In the genomic region with DNA sequence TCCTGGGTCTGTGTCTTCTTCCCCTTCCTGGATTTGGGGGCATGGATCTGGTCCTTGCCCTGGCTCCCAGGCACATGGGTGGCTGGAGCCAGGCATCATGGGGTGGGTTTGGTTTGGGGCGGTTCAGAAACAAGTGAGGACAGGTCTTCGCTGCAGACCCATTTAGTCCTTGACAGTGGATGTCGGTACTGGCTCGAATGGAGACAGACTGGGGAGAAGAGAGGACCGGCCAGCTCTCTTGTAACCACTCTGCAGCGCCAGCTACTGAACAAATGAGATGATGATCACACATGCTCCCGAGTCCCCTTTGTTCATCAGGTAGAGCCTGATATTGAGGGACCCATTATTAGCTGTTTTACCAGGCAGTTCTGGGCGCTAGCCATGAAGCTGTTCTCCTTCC, we compare ENCODE assay signal across 14 cellular contexts.
DNase-seq lines count a peak whose midpoint lies in the region; ATAC-seq, FAIRE-seq and TF ChIP-seq lines count a peak whose summit lies in the region.
"Had no signal": no experiment of that assay in that cellular context is flagged by ENCODE, and none has a peak within 500 bp of the region (broad histone marks: within the 10 kb centered on the region; RNA-seq: fewer than 3 reads in every experiment).

No MANE protein-coding gene starts in this region.

- H3K9me3 ChIP-seq in SJCRH30 (replicated peaks), result no peaks in the 10 kb centered on the region
- no peaks in the 10 kb centered on the region for H3K9me3 ChIP-seq in H1 (ENCODE audit: insufficient read depth in 2 of 2, low read depth in 1 of 2, low read length in 1 of 2)

- no peak for TF ChIP-seq POLR2A in H1 (IDR thresholded peaks at IDR 0.05; ENCODE audit: control extremely low read depth in 1 of 2, low read depth in 2 of 2, low read length in 2 of 2)

- H4K20me1 ChIP-seq in H1 (replicated peaks in 1 of 2; ENCODE audit: control insufficient read depth in 1 of 2, insufficient read depth in 2 of 2, low read length in 2 of 2), result peaks cover 7 to 17% of the 10 kb centered on the region in 2 experiments

- H2BK20ac ChIP-seq in H1 (ENCODE audit: low read length), result no peak overlapping the region

- no peak overlapping the region for H3K56ac ChIP-seq in H1 (replicated peaks; ENCODE audit: insufficient read length, low read depth, low read length)

- H3K27ac ChIP-seq in SJCRH30 (peak overlapping the region; percentile 67), H1 (ENCODE audit: low read depth, low read length) (no peak overlapping the region)

- ATAC-seq in sciatic nerve (no peak), HG02610 (IDR thresholded peaks at IDR 0.05; ENCODE audit: unreplicated experiment) (no peak)
- ATAC-seq: K562 had no signal

- H3K27me3 ChIP-seq in H7 (ENCODE audit: control insufficient read depth, insufficient read depth, low read length) (no peaks in the 10 kb centered on the region), SJCRH30 (no peaks in the 10 kb centered on the region), H1 (replicated peaks in 1 of 4; ENCODE audit: control insufficient read depth in 3 of 4, extremely low read depth in 1 of 4, insufficient read depth in 3 of 4, low read length in 3 of 4) (no peaks in the 10 kb centered on the region; a peak in 1 of 7 replicates)

- no peak overlapping the region for H4K91ac ChIP-seq in H1 (replicated peaks; ENCODE audit: insufficient read length, low read length)

- peak; percentile 29 for DNase-seq in H7
- DNase-seq in SJCRH30, result no peak
- DNase-seq in H1 (ENCODE audit: low read depth in 1 of 2, low spot score in 2 of 2), result no peak
- DNase-seq in sciatic nerve (ENCODE audit: low spot score), result peak; percentile 28
- DNase-seq in NCI-H524 treated with DMSO at 0.1 percent for 48 hours (lab: John Stamatoyannopoulos, UW), result no peak
- DNase-seq in DMS 273 (lab: John Stamatoyannopoulos, UW; ENCODE audit: unreplicated experiment), result no peak
- DNase-seq: ACHN, DMS79 treated with DMSO at 0.1 percent for 48 hours, NCI-H146, NCI-H2029 treated with DMSO at 0.1 percent for 48 hours, NCI-H774 had no signal

- no peak overlapping the region for H3K9ac ChIP-seq in H1 (replicated peaks in 1 of 4; ENCODE audit: extremely low read depth in 1 of 4, low read depth in 3 of 4, low read length in 3 of 4)

- H3K23ac ChIP-seq in H1 (ENCODE audit: insufficient read length), result no peak overlapping the region

- H3K4me3 ChIP-seq in H7 (ENCODE audit: insufficient read depth, low read depth, low read length), result no peak overlapping the region
- no peak overlapping the region for H3K4me3 ChIP-seq in SJCRH30
- no peak overlapping the region for H3K4me3 ChIP-seq in H1 (ENCODE audit: extremely low read depth in 1 of 4, insufficient read depth in 2 of 4, low read depth in 3 of 4, low read length in 4 of 4)
- H3K4me3 ChIP-seq: K562 had no signal

- TF ChIP-seq RAD21 in H1 (IDR thresholded peaks at IDR 0.05 in 1 of 2, conservative IDR thresholded peaks at IDR 0.05 in 1 of 2; ENCODE audit: low read depth in 2 of 2, low read length in 2 of 2), result no peak

- no peak overlapping the region for H3K4ac ChIP-seq in H1 (replicated peaks; ENCODE audit: insufficient read length, low read depth, low read length)

- H2AFZ ChIP-seq in H1 (ENCODE audit: low read length), result no peak overlapping the region

- no peaks in the 10 kb centered on the region for H3K79me2 ChIP-seq in H1 (ENCODE audit: control insufficient read depth in 1 of 2, insufficient read depth in 2 of 2, low read length in 2 of 2)

- H3K4me2 ChIP-seq in H1 (ENCODE audit: insufficient read depth in 1 of 2, low read depth in 2 of 2, low read length in 2 of 2), result no peak overlapping the region

- H4K8ac ChIP-seq in H1 (ENCODE audit: extremely low read depth, insufficient read depth, low read length), result 0 out of 2 replicates have a peak overlapping the region, but pooled peaks have one; percentile 4

- intact Hi-C loops in sciatic nerve (cut with DNase I), result no loop called here

- no peak for FAIRE-seq in H1 (lab: Jason Lieb, UNC)
- FAIRE-seq: H54, K562 had no signal

- WGBS in H1 (ENCODE audit: extremely low coverage in 1 of 2, insufficient coverage in 1 of 2, insufficient read length in 1 of 2, insufficient replicate concordance in 2 of 2, low coverage in 1 of 2, low lambda C conversion rate in 2 of 2, missing lambda C conversion rate in 1 of 2), 2 experiments, result 87% methylated on average over 7 of the region's 8 CpGs; no CpG with 5 or more reads in 1 of the 2 experiments

- no peak overlapping the region for H2BK120ac ChIP-seq in H1 (replicated peaks; ENCODE audit: low read depth, low read length)

- no peak for TF ChIP-seq CTCF in H1 (IDR thresholded peaks at IDR 0.05; ENCODE audit: control extremely low read depth in 1 of 3, insufficient read depth in 1 of 3, low read depth in 1 of 3, low read length in 3 of 3)

- H3K4me1 ChIP-seq in SJCRH30 (peaks cover 40% of the 10 kb centered on the region), H1 (replicated peaks in 1 of 4; ENCODE audit: control insufficient read depth in 3 of 4, insufficient read depth in 4 of 4, low read length in 3 of 4) (peaks cover 0 to 14% (median 4%) of the 10 kb centered on the region in 4 experiments; a peak in 4 of 7 replicates)

- H4K5ac ChIP-seq in H1 (ENCODE audit: insufficient read length, low read depth, low read length), result no peak overlapping the region

- no peak overlapping the region for H2AK5ac ChIP-seq in H1 (ENCODE audit: low read depth, low read length)

- H2BK12ac ChIP-seq in H1 (ENCODE audit: low read depth, low read length), result no peak overlapping the region

- H3K18ac ChIP-seq in H1 (ENCODE audit: extremely low read depth, low read length), result no peak overlapping the region

- no peak for TF ChIP-seq EP300 in H1 (IDR thresholded peaks at IDR 0.05; ENCODE audit: borderline replicate concordance in 1 of 2, low read depth in 2 of 2, low read length in 2 of 2)

- no peak overlapping the region for H2BK5ac ChIP-seq in H1 (ENCODE audit: low read depth, low read length)

- H3K36me3 ChIP-seq in H7 (replicated peaks; ENCODE audit: control insufficient read depth, insufficient read depth, low read length), result peaks cover 4% of the 10 kb centered on the region
- H3K36me3 ChIP-seq in SJCRH30, result no peaks in the 10 kb centered on the region
- no peaks in the 10 kb centered on the region for H3K36me3 ChIP-seq in H1 (ENCODE audit: control insufficient read depth in 2 of 4, insufficient read depth in 4 of 4, low read length in 3 of 4)

- no peak overlapping the region for H2BK15ac ChIP-seq in H1 (ENCODE audit: low read length)

- POLR2A ChIA-PET in H1 (lab: Charles Lee; ENCODE audit: partially characterized antibody), result no interaction called here

- CTCF ChIA-PET in H1 (lab: Charles Lee; ENCODE audit: partially characterized antibody), result interaction anchor here (0.8 to 1.6 kb wide), 6 partner anchors 11 to 153 kb away, joined by 3 to 7 read pairs (median 3); no protein-coding TSS in a partner anchor

- H3K14ac ChIP-seq in H1 (ENCODE audit: insufficient read length), result no peak overlapping the region

- H3K23me2 ChIP-seq in H1 (ENCODE audit: low read depth, low read length), result no peaks in the 10 kb centered on the region

- peaks cover 2% of the 10 kb centered on the region; the same call in 1 of the 2 replicates for H3K79me1 ChIP-seq in H1 (ENCODE audit: low read depth, low read length)

TF ChIP-seq in H1, 55 proteins besides CTCF, POLR2A, EP300 and RAD21:
- TF ChIP-seq TCF12 (IDR thresholded peaks at IDR 0.05; ENCODE audit: low read depth, low read length) (no peak), ASH2L (IDR thresholded peaks at IDR 0.05; ENCODE audit: low read length) (no peak), ZNF274 (IDR thresholded peaks at IDR 0.05; ENCODE audit: borderline replicate concordance, extremely low read depth, low read length) (no peak), SP2 (IDR thresholded peaks at IDR 0.05; ENCODE audit: low read length) (no peak)
TF ChIP-seq in H1: peak in this region for 0.

Comparison
In these comparisons a context has a peak if more than half of its experiments do, and no peak if none do; other contexts are left out.
1. DNase-seq: peak in H7 (single experiment) and sciatic nerve (single experiment); none in SJCRH30 (0 of 2), H1 (0 of 2), NCI-H524 treated with DMSO at 0.1 percent for 48 hours (single experiment) and DMS 273 (single experiment).